ENCODE assay signal across 10 cellular contexts in the genomic region with DNA sequence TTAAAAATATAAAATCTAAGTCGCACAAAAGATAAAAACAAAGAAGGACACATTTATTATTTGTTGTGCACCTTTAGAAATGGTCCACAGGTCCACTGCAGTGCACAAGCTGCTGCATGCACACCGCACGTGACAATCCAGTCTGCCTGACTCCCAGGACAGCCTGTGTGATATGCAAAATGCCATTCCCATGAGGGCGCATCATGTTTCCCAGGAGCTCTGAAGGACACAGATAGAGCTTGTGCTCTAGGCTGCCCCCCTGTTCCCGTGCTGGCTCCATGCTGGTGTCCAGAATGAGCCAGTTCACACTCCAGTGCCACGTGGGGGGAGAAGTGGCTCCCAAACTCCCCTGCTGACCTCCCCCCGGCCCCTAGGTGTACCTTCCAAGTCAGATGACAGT. TPM values are rescaled to one million over a fixed set of nuclear protein-coding genes. Genes with fewer than 3 reads are reported as not detected.
DNase-seq lines count a peak whose midpoint lies in the region; ATAC-seq, FAIRE-seq and TF ChIP-seq lines count a peak whose summit lies in the region.
"Had no signal": no experiment of that assay in that cellular context is flagged by ENCODE, and none has a peak within 500 bp of the region (broad histone marks: within the 10 kb centered on the region; RNA-seq: fewer than 3 reads in every experiment).

No MANE protein-coding gene starts in this region.

- no peak for FAIRE-seq in H54 (lab: Jason Lieb, UNC)

- TF ChIP-seq POLR2A in H54 (IDR thresholded peaks at IDR 0.05; ENCODE audit: low read depth, low read length) (no peak), lower leg skin (IDR thresholded peaks at IDR 0.05) (no peak)

- intact Hi-C loops in lower leg skin (cut with DNase I; ENCODE audit: low total_unique reads), result loop anchor here (2.0 to 5.0 kb wide), 2 partner anchors 58 to 184 kb away; no protein-coding TSS in a partner anchor

- DNase-seq in H54 (ENCODE audit: insufficient read length, low spot score) (peak; percentile 44), NCI-H69 (lab: John Stamatoyannopoulos, UW) (peak; percentile 45), fibroblast of the aortic adventitia (ENCODE audit: low read depth) (peak; percentile 21), putamen (ENCODE audit: low spot score) (peak; percentile 23), lower leg skin (ENCODE audit: low spot score in 2 of 2) (no peak), inferior parietal cortex (ENCODE audit: extremely low spot score) (no peak)

- H3K4me3 ChIP-seq in fibroblast of the aortic adventitia (ENCODE audit: low read depth, low read length), result no peak overlapping the region
- no peak overlapping the region for H3K4me3 ChIP-seq in lower leg skin (ENCODE audit: low read depth, poor library complexity, severe bottlenecking)
- H3K4me3 ChIP-seq: skin epidermis had no signal

- ATAC-seq in GM18868 (IDR thresholded peaks at IDR 0.05; ENCODE audit: unreplicated experiment) (no peak), GM19463 (IDR thresholded peaks at IDR 0.05; ENCODE audit: unreplicated experiment) (no peak)

- WGBS in lower leg skin, 2 donors, result 60 to 64% methylated on average over 7 of the region's 7 CpGs

- no peak for TF ChIP-seq CTCF in fibroblast of the aortic adventitia (IDR thresholded peaks at IDR 0.05; ENCODE audit: insufficient read depth, low read length)
- TF ChIP-seq CTCF in lower leg skin (IDR thresholded peaks at IDR 0.05), result no peak

RNA-seq across cellular contexts. Expression of gene RAB7B, which starts 26.5 kb away (rescaled TPM):
- 4.3 and 7.4 TPM in 2 replicates for total RNA-seq in fibroblast of the aortic adventitia (ENCODE audit: low replicate concordance)
- total RNA-seq in lower leg skin, result 10 to 100 TPM in 3 of 4 donors, 1 to 10 TPM in 1; 6.0 to 37.2 (median 24.0) TPM
- total RNA-seq: glomerular endothelial cell had no signal

RNA-seq across cellular contexts. Expression of gene SLC26A9, which starts 33.5 kb away (rescaled TPM):
- total RNA-seq in fibroblast of the aortic adventitia (ENCODE audit: low replicate concordance) (not detected in 2 replicates), lower leg skin (10 to 100 TPM in 1 of 4 donors, 1 to 10 TPM in 3; 2.7 to 14.8 (median 5.4) TPM)

RNA-seq across cellular contexts. Expression of gene CTSE, which starts 47.0 kb away (rescaled TPM):
- total RNA-seq in fibroblast of the aortic adventitia (ENCODE audit: low replicate concordance) (not detected in 2 replicates), lower leg skin (not detected)
- total RNA-seq: glomerular endothelial cell had no signal

Comparison
In these comparisons a context has a peak if more than half of its experiments do, and no peak if none do; other contexts are left out.
1. DNase-seq: peak in H54 (single experiment), NCI-H69 (single experiment), fibroblast of the aortic adventitia (single experiment) and putamen (single experiment); none in lower leg skin (0 of 2) and inferior parietal cortex (single experiment).